In genomic region chr16:56384074-56384721, GRCh38 we compare ENCODE assay signal across 16 cellular contexts. TPM values are rescaled to one million over a fixed set of nuclear protein-coding genes. Genes with fewer than 3 reads are reported as not detected.
DNase-seq lines count a peak whose midpoint lies in the region; ATAC-seq and TF ChIP-seq lines count a peak whose summit lies in the region.
"Had no signal": no experiment of that assay in that cellular context is flagged by ENCODE, and none has a peak within 500 bp of the region (broad histone marks: within the 10 kb centered on the region; RNA-seq: fewer than 3 reads in every experiment).

No MANE protein-coding gene starts in this region.

- TF ChIP-seq POLR2A in heart left ventricle (IDR thresholded peaks at IDR 0.05), result no peak

- no peak overlapping the region for H3K4me2 ChIP-seq in Karpas-422 (ENCODE audit: low read depth, low read length, poor library complexity, severe bottlenecking)

- TF ChIP-seq CTCF in heart left ventricle (IDR thresholded peaks at IDR 0.05), result no peak
- TF ChIP-seq CTCF in endothelial cell (IDR thresholded peaks at IDR 0.05; ENCODE audit: unreplicated experiment), result no peak

- H3K4me3 ChIP-seq in heart left ventricle (no peak overlapping the region), right cardiac atrium (ENCODE audit: low read length) (no peak overlapping the region), Karpas-422 (ENCODE audit: low read length) (no peak overlapping the region)
- H3K4me3 ChIP-seq: A549, HAP-1 had no signal

- H3K9me3 ChIP-seq in heart left ventricle (peaks cover 0 to 25% (median 10%) of the 10 kb centered on the region in 12 donors), right cardiac atrium (ENCODE audit: control insufficient read depth, low read length) (no peaks in the 10 kb centered on the region), Karpas-422 (ENCODE audit: low read length) (no peaks in the 10 kb centered on the region; the same call in 1 of the 2 replicates)

- H3K9me2 ChIP-seq in Karpas-422 (replicated peaks; ENCODE audit: insufficient read depth, low read length), result no peaks in the 10 kb centered on the region

- H3K27me3 Mint-ChIP-seq in activated T-helper 17 cell treated with anti-CD3 and anti-CD28 coated beads, Interleukin-2, amount 50 U/mL, for 72 hours, result no peaks in the 10 kb centered on the region
- peaks cover 4% of the 10 kb centered on the region for H3K27me3 Mint-ChIP-seq in endothelial cell (ENCODE audit: unreplicated experiment)
- no peaks in the 10 kb centered on the region for H3K27me3 Mint-ChIP-seq in memory B cell
- H3K27me3 Mint-ChIP-seq: CD4-positive, alpha-beta memory T cell had no signal

- H3K4me1 ChIP-seq in heart left ventricle (peaks cover 0 to 14% (median 0%) of the 10 kb centered on the region in 12 donors), right cardiac atrium (ENCODE audit: control insufficient read depth, insufficient read depth, low read length) (no peaks in the 10 kb centered on the region), Karpas-422 (ENCODE audit: low read length) (no peaks in the 10 kb centered on the region)
- H3K4me1 ChIP-seq: BE2C, HAP-1 had no signal

- peaks cover 17% of the 10 kb centered on the region for H3K9me3 Mint-ChIP-seq in activated T-helper 17 cell treated with anti-CD3 and anti-CD28 coated beads, Interleukin-2, amount 50 U/mL, for 72 hours
- H3K9me3 Mint-ChIP-seq in endothelial cell (ENCODE audit: unreplicated experiment) (no peaks in the 10 kb centered on the region), memory B cell (peaks cover 18% of the 10 kb centered on the region)

- peaks cover 96% of the 10 kb centered on the region for H3K36me3 Mint-ChIP-seq in activated T-helper 17 cell treated with anti-CD3 and anti-CD28 coated beads, Interleukin-2, amount 50 U/mL, for 72 hours (ENCODE audit: low read depth)
- H3K36me3 Mint-ChIP-seq in endothelial cell (ENCODE audit: low read depth, unreplicated experiment), result peaks cover 65% of the 10 kb centered on the region
- peaks cover 61% of the 10 kb centered on the region for H3K36me3 Mint-ChIP-seq in memory B cell

- H3K4me3 Mint-ChIP-seq in activated T-helper 17 cell treated with anti-CD3 and anti-CD28 coated beads, Interleukin-2, amount 50 U/mL, for 72 hours, result no peak overlapping the region
- H3K4me3 Mint-ChIP-seq in endothelial cell (ENCODE audit: unreplicated experiment) (peak overlapping the region; percentile 21), memory B cell (no peak overlapping the region)
- H3K4me3 Mint-ChIP-seq: CD4-positive, alpha-beta memory T cell had no signal

- no peaks in the 10 kb centered on the region for H4K20me1 ChIP-seq in Karpas-422 (ENCODE audit: insufficient read depth, low read depth, low read length)

- H3K27me3 ChIP-seq in heart left ventricle (no peaks in the 10 kb centered on the region), right cardiac atrium (ENCODE audit: control insufficient read depth, insufficient read depth) (no peaks in the 10 kb centered on the region), Karpas-422 (ENCODE audit: low read length) (no peaks in the 10 kb centered on the region)
- H3K27me3 ChIP-seq: BE2C had no signal

- H2AFZ ChIP-seq in Karpas-422 (ENCODE audit: low read length), result no peak overlapping the region

- peak overlapping the region; percentile 13 for H3K27ac Mint-ChIP-seq in activated T-helper 17 cell treated with anti-CD3 and anti-CD28 coated beads, Interleukin-2, amount 50 U/mL, for 72 hours
- H3K27ac Mint-ChIP-seq in endothelial cell (ENCODE audit: unreplicated experiment) (no peak overlapping the region), memory B cell (peak overlapping the region; percentile 58)

- intact Hi-C loops in heart left ventricle (cut with DNase I) (no loop called here), right cardiac atrium (cut with DNase I) (no loop called here)

- 84 to 95% (median 93%) methylated on average over 4 of the region's 4 CpGs for WGBS in heart left ventricle, 4 donors
- WGBS in right cardiac atrium, result 93% methylated on average over 4 of the region's 4 CpGs

- ATAC-seq in heart left ventricle (peak in 3 of 4 donors; percentile 26 to 65 (median 36)), right cardiac atrium (no peak), memory B cell (ENCODE audit: low read depth) (no peak), GM18907 (IDR thresholded peaks at IDR 0.05; ENCODE audit: unreplicated experiment) (no peak)
- ATAC-seq in activated T-helper 17 cell treated with anti-CD3 and anti-CD28 coated beads, Interleukin-2, amount 50 U/mL, for 72 hours (replicated peaks), result no peak

- DNase-seq in heart left ventricle (no peak), right cardiac atrium (no peak), endothelial cell (ENCODE audit: low spot score) (no peak), memory B cell (ENCODE audit: low spot score in 2 of 2) (no peak), SHP77 (lab: John Stamatoyannopoulos, UW) (no peak), Karpas-422 (no peak)
- DNase-seq: BE2C; CD4-positive, alpha-beta memory T cell; DMS153; DMS79 treated with DMSO at 0.1 percent for 48 hours; EL had no signal

- H3K27ac ChIP-seq in heart left ventricle (no peak overlapping the region), right cardiac atrium (ENCODE audit: low read length) (no peak overlapping the region), Karpas-422 (ENCODE audit: low read length) (no peak overlapping the region)
- H3K27ac ChIP-seq: C4-2B had no signal

- H3K36me3 ChIP-seq in heart left ventricle (peaks cover 0 to 100% (median 92%) of the 10 kb centered on the region in 9 donors), Karpas-422 (ENCODE audit: insufficient read depth, low read length) (peaks cover 71% of the 10 kb centered on the region)

- H3K9ac ChIP-seq in Karpas-422 (ENCODE audit: low read length), result no peak overlapping the region

- H3K4me1 Mint-ChIP-seq in activated T-helper 17 cell treated with anti-CD3 and anti-CD28 coated beads, Interleukin-2, amount 50 U/mL, for 72 hours, result peaks cover 8% of the 10 kb centered on the region
- H3K4me1 Mint-ChIP-seq in endothelial cell (ENCODE audit: unreplicated experiment) (no peaks in the 10 kb centered on the region), memory B cell (no peaks in the 10 kb centered on the region)

- peaks cover 37% of the 10 kb centered on the region for H3K79me2 ChIP-seq in Karpas-422 (ENCODE audit: low read length)

RNA-seq across cellular contexts. Expression of gene AMFR, which starts 41.1 kb away (rescaled TPM):
- total RNA-seq in heart left ventricle, result 100 to 1,000 TPM in 2 of 9 donors, 10 to 100 TPM in 7; 57.1 to 146 (median 84.8) TPM
- polyA plus RNA-seq in heart left ventricle, result 10 to 100 TPM; 26.4 to 97.4 TPM
- 100 to 1,000 TPM in 1 of 4 donors, 10 to 100 TPM in 3; 88.7 to 103 (median 93.5) TPM for total RNA-seq in right cardiac atrium
- polyA plus RNA-seq in right cardiac atrium, result 52.3 TPM
- 10 to 100 TPM; 37.5 to 39.7 TPM for total RNA-seq in activated T-helper 17 cell treated with anti-CD3 and anti-CD28 coated beads, Interleukin-2, amount 50 U/mL, for 72 hours
- total RNA-seq in endothelial cell (ENCODE audit: unreplicated experiment), result 90.7 TPM
- total RNA-seq in Karpas-422 (2014; rRNA removed; shearing (Covaris generic); ENCODE audit: low replicate concordance), result 243 and 284 TPM in 2 replicates

Comparison
In these comparisons a context has a peak if more than half of its experiments do, and no peak if none do; other contexts are left out.
1. ATAC-seq: peak in heart left ventricle (3 of 4); none in right cardiac atrium (0 of 2), activated T-helper 17 cell treated with anti-CD3 and anti-CD28 coated beads, Interleukin-2, amount 50 U/mL, for 72 hours (single experiment), memory B cell (single experiment) and GM18907 (single experiment).